In genomic region chr14:96130391-96130790, GRCh38 we compare ENCODE assay signal across 26 cellular contexts.
"Had no signal": no experiment of that assay in that cellular context is flagged by ENCODE, and none has a peak within 500 bp of the region (broad histone marks: within the 10 kb centered on the region; RNA-seq: fewer than 3 reads in every experiment).

No MANE protein-coding gene starts in this region.

- H3K27ac ChIP-seq: cardiac muscle cell, Peyer's patch, SJSA1 had no signal

- H3K4me1 Mint-ChIP-seq: WTC11 had no signal

- H3K4me3 Mint-ChIP-seq: activated CD8-positive, alpha-beta memory T cell treated with anti-CD3 and anti-CD28 coated beads, Interleukin-2, amount 10 ng/mL, durations not matched to agents 7 days and 5 days; activated T-cell treated with anti-CD3 and anti-CD28 coated beads, Interleukin-2, amount 50 U/mL, for 24 hours; activated T-helper 1 cell treated with anti-CD3 and anti-CD28 coated beads, Interleukin-12 subunit alpha, Interleukin-12 subunit beta, Interleukin-2, Interleukin-4 antibody, amounts not matched to agents 30 ng/mL and 10 ng/mL and 1 ng/mL, durations not matched to agents 14 hours and 24 hours and 36 hours; brain; T-helper 1 cell treated with Interleukin-12 subunit alpha and Interleukin-12 subunit beta and Interleukin-4 antibody, amounts not matched to agents 30 μg/mL and 1 μg/mL, for 36 hours; WTC11 had no signal

- H3K9me3 ChIP-seq: Peyer's patch, SJSA1 had no signal

- H3K36me3 ChIP-seq: cardiac muscle cell, Peyer's patch, SJSA1 had no signal

- H3K36me3 Mint-ChIP-seq: activated CD8-positive, alpha-beta memory T cell treated with anti-CD3 and anti-CD28 coated beads, Interleukin-2, amount 10 ng/mL, durations not matched to agents 7 days and 5 days; activated naive CD4-positive, alpha-beta T cell treated with anti-CD3 and anti-CD28 coated beads, Interleukin-2, amount 50 U/mL, for 72 hours; brain; WTC11 had no signal

- H3K9me3 Mint-ChIP-seq: activated T-cell treated with anti-CD3 and anti-CD28 coated beads, Interleukin-2, amount 50 U/mL, for 24 hours; activated T-helper 1 cell treated with anti-CD3 and anti-CD28 coated beads, Interleukin-12 subunit alpha, Interleukin-12 subunit beta, Interleukin-2, Interleukin-4 antibody, amounts not matched to agents 30 ng/mL and 10 ng/mL and 1 ng/mL, durations not matched to agents 14 hours and 24 hours and 36 hours; T-helper 1 cell treated with Interleukin-12 subunit alpha and Interleukin-12 subunit beta and Interleukin-4 antibody, amounts not matched to agents 30 μg/mL and 1 μg/mL, for 36 hours; WTC11 had no signal

- ATAC-seq: activated CD8-positive, alpha-beta memory T cell treated with anti-CD3 and anti-CD28 coated beads, Interleukin-2, amount 10 ng/mL, durations not matched to agents 7 days and 5 days; activated naive CD4-positive, alpha-beta T cell treated with anti-CD3 and anti-CD28 coated beads, Interleukin-2, amount 50 U/mL, for 72 hours; WTC11 had no signal

- H3K4me1 ChIP-seq: SJSA1 had no signal

- DNase-seq: activated CD4-positive, alpha-beta T cell treated with anti-CD3 and anti-CD28 coated beads for 48 hours; activated CD4-positive, alpha-beta T cell treated with anti-CD3 and anti-CD28 coated beads, Interleukin-2, amount 50 U/mL, for 4 hours; activated CD4-positive, CD25-positive, alpha-beta regulatory T cell treated with anti-CD3 and anti-CD28 coated beads, Interleukin-2, amount 50 U/mL, for 72 hours; activated CD8-positive, alpha-beta memory T cell treated with anti-CD3 and anti-CD28 coated beads, Interleukin-2, amount 10 ng/mL, durations not matched to agents 7 days and 5 days; activated effector memory CD4-positive, alpha-beta T cell treated with anti-CD3 and anti-CD28 coated beads, Interleukin-2, amount 50 U/mL, for 16 hours; activated naive CD4-positive, alpha-beta T cell treated with Interleukin-2 at 50 U/mL for 16 hours; activated T-cell treated with anti-CD3 and anti-CD28 coated beads, Interleukin-2, amount 50 U/mL, for 24 hours; amygdala; Kasumi-1; KBM-7; NCI-H1105 treated with DMSO at 0.1 percent for 48 hours; NCI-H146; NCI-H1930; NCI-H2171 treated with DMSO at 0.1 percent for 48 hours; NCI-H345; NCI-H510A; OCI-M1; Peyer's patch; SHP77 had no signal

- H3K27me3 ChIP-seq: cardiac muscle cell, Peyer's patch, SJSA1 had no signal

- H3K4me3 ChIP-seq: cardiac muscle cell, Peyer's patch, SJSA1 had no signal

- H3K27ac Mint-ChIP-seq: activated CD8-positive, alpha-beta memory T cell treated with anti-CD3 and anti-CD28 coated beads, Interleukin-2, amount 10 ng/mL, durations not matched to agents 7 days and 5 days; activated naive CD4-positive, alpha-beta T cell treated with anti-CD3 and anti-CD28 coated beads, Interleukin-2, amount 50 U/mL, for 72 hours; activated T-cell treated with anti-CD3 and anti-CD28 coated beads, Interleukin-2, amount 50 U/mL, for 24 hours; activated T-helper 1 cell treated with anti-CD3 and anti-CD28 coated beads, Interleukin-12 subunit alpha, Interleukin-12 subunit beta, Interleukin-2, Interleukin-4 antibody, amounts not matched to agents 30 ng/mL and 10 ng/mL and 1 ng/mL, durations not matched to agents 14 hours and 24 hours and 36 hours; brain; T-helper 1 cell treated with Interleukin-12 subunit alpha and Interleukin-12 subunit beta and Interleukin-4 antibody, amounts not matched to agents 30 μg/mL and 1 μg/mL, for 36 hours; WTC11 had no signal
